In the genomic region with DNA sequence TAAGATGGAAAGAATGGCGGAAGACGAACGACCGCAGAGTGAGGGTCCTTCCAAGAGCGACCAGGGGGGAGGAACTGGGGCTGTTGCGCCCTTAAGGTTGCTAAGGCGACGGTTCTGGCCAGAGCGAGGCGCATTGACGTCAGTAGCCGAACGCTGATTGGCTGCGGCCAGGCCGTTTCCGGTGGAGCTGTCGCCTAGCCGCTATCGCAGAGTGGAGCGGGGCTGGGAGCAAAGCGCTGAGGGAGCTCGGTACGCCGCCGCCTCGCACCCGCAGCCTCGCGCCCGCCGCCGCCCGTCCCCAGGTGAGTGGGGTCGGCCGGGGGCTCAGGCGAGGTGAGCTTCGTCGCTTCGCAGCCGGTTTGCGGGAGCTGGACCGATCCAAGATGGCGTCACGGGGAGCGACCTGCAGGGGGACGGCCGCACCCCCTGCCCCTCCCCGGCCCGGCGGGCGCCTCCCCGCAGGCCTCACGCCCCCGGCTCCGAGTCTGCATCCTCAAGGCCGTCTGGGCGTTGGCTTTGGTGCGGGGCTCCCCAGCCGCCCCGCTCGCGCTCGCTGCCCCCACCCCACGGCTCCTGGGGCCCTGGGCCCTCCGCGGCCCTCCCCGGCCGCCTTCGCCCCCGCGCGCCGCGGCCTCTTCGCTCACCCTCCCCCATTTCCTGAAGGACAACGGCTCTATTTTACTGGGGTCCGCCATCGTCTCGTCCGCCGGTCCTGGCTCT, we compare ENCODE assay signal across 8 cellular contexts. TPM values are rescaled to one million over a fixed set of nuclear protein-coding genes. Genes with fewer than 3 reads are reported as not detected.
A peak's percentile ranks its signal among the peaks of the same experiment; 100 is the strongest.
DNase-seq lines count a peak whose midpoint lies in the region; ATAC-seq, FAIRE-seq and TF ChIP-seq lines count a peak whose summit lies in the region.

A gene (plus strand): TSS at position 184 of the 720 bp plus-strand sequence. CDS start 2,970 bp downstream, outside the sequence.

- no TSS peak for BruUV-seq in HepG2 (replicated peaks; lab: Mats Ljungman, UMichigan)

- peaks cover 51% of the 10 kb centered on the region for H3K79me2 ChIP-seq in HepG2 (ENCODE audit: insufficient read depth, low read length)

- TF ChIP-seq EP300 in HepG2 (IDR thresholded peaks at IDR 0.05; ENCODE audit: low read depth in 2 of 2, low read length in 2 of 2) = 0 out of 4 replicates have a peak, but pooled peaks of 1 of the 2 experiments have one; percentile 19
- no peak for TF ChIP-seq EP300 in HepG2 (CRISPR knock-in tag; IDR thresholded peaks at IDR 0.05; ENCODE audit: borderline replicate concordance)

- H3K4me1 Mint-ChIP-seq in CD4-positive, alpha-beta T cell (ENCODE audit: low read depth) = peaks cover 50% of the 10 kb centered on the region
- peaks cover 46% of the 10 kb centered on the region for H3K4me1 Mint-ChIP-seq in activated CD4-positive, alpha-beta memory T cell treated with anti-CD3 and anti-CD28 coated beads for 36 hours (ENCODE audit: low read depth)

- in situ Hi-C loops in HepG2 (cut with HindIII; ENCODE audit: extremely low pct_ligation_motif_present, low pct_unique_long_range_greater_than_20kb) = no loop called here

- no peak for TF ChIP-seq CTCF in CD4-positive, alpha-beta T cell (IDR thresholded peaks at IDR 0.05)
- peak; percentile 4; the same call in 1 of the 2 replicates for TF ChIP-seq CTCF in HepG2 (CRISPR knock-in tag; IDR thresholded peaks at IDR 0.05)

- no peak for FAIRE-seq in HepG2 (lab: Jason Lieb, UNC)

- H3K9me3 Mint-ChIP-seq in CD4-positive, alpha-beta T cell = no peaks in the 10 kb centered on the region
- H3K9me3 Mint-ChIP-seq in activated CD4-positive, alpha-beta memory T cell treated with anti-CD3 and anti-CD28 coated beads for 36 hours = no peaks in the 10 kb centered on the region

- no peaks in the 10 kb centered on the region for H3K27me3 Mint-ChIP-seq in CD4-positive, alpha-beta T cell
- H3K27me3 Mint-ChIP-seq in activated CD4-positive, alpha-beta memory T cell treated with anti-CD3 and anti-CD28 coated beads for 36 hours = no peaks in the 10 kb centered on the region

- POLR2A ChIA-PET in CD4-positive, alpha-beta T cell (lab: Charles Lee) = interaction anchor here (0.6 to 3.4 kb wide), 10 partner anchors 12 to 1153 kb away, joined by 3 to 23 read pairs (median 4); a partner anchor contains a TSS
- POLR2A ChIA-PET in activated CD4-positive, alpha-beta memory T cell treated with anti-CD3 and anti-CD28 coated beads for 36 hours (lab: Charles Lee) = interaction anchor here (0.6 to 1.6 kb wide), 3 partner anchors 11 to 477 kb away, joined by 3 to 4 read pairs (median 3); a partner anchor contains a TSS
- POLR2A ChIA-PET in HepG2 (lab: Yijun Ruan, JAX) = interaction anchor here (0.7 to 4.3 kb wide), 19 partner anchors 11 to 493 kb away, joined by 3 to 25 read pairs (median 6); a partner anchor contains a TSS

- peak within 1 kb of the TSS; percentile 15 for H2AFZ ChIP-seq in HepG2 (ENCODE audit: low read length)

- peak within 1 kb of the TSS; percentile 94 for H3K9ac ChIP-seq in HepG2 (ENCODE audit: insufficient read depth, low read depth, low read length)

- CTCF ChIA-PET in CD4-positive, alpha-beta T cell (lab: Charles Lee) = interaction anchor here (0.6 kb wide), 1 partner anchor 265 kb away, joined by 3 read pairs; no protein-coding TSS in a partner anchor
- CTCF ChIA-PET in activated CD4-positive, alpha-beta memory T cell treated with anti-CD3 and anti-CD28 coated beads for 36 hours (lab: Charles Lee) = no interaction called here
- CTCF ChIA-PET in HepG2 (lab: Yijun Ruan, JAX; ENCODE audit: low intra/inter-chr PET ratio, low total read pairs) = no interaction called here

- H3K4me2 ChIP-seq in HepG2 (ENCODE audit: low read depth, low read length) = peak within 1 kb of the TSS; percentile 86

- peak within 1 kb of the TSS; percentile 100 for H3K4me3 Mint-ChIP-seq in CD4-positive, alpha-beta T cell
- peak within 1 kb of the TSS; percentile 98 for H3K4me3 Mint-ChIP-seq in activated CD4-positive, alpha-beta memory T cell treated with anti-CD3 and anti-CD28 coated beads for 36 hours

- peak within 1 kb of the TSS; percentile 99 for H3K27ac Mint-ChIP-seq in CD4-positive, alpha-beta T cell
- H3K27ac Mint-ChIP-seq in activated CD4-positive, alpha-beta memory T cell treated with anti-CD3 and anti-CD28 coated beads for 36 hours = peak within 1 kb of the TSS; percentile 98

- peaks cover 75% of the 10 kb centered on the region for H3K4me1 ChIP-seq in HepG2 (ENCODE audit: insufficient read depth, low read length)

- TF ChIP-seq RAD21 in HepG2 (CRISPR knock-in tag; IDR thresholded peaks at IDR 0.05) = peak; percentile 61; the same call in 1 of the 2 replicates

- 2% methylated on average over 61 of the region's 81 CpGs for WGBS in HepG2 (ENCODE audit: low lambda C conversion rate)

- peak; percentile 82 to 86 for TF ChIP-seq POLR2A in HepG2 (IDR thresholded peaks at IDR 0.05; ENCODE audit: insufficient read depth in 1 of 2, low read depth in 2 of 2, low read length in 2 of 2)

- no peaks in the 10 kb centered on the region for H3K27me3 ChIP-seq in CD4-positive, alpha-beta T cell (ENCODE audit: control insufficient read depth, insufficient read depth, low read length)
- no peaks in the 10 kb centered on the region; a peak in 1 of 5 replicates for H3K27me3 ChIP-seq in HepG2 (ENCODE audit: control insufficient read depth in 1 of 2, insufficient read depth in 2 of 2, low read length in 2 of 2)

- H3K36me3 ChIP-seq in HepG2 (replicated peaks in 1 of 2; ENCODE audit: control insufficient read depth in 1 of 2, insufficient read depth in 2 of 2, low read length in 2 of 2) = peaks cover 7 to 19% of the 10 kb centered on the region in 2 experiments

- peak; percentile 82 for ATAC-seq in CD4-positive, alpha-beta T cell (ENCODE audit: poor library complexity)
- peak; percentile 92 for ATAC-seq in GM19455 (IDR thresholded peaks at IDR 0.05; ENCODE audit: unreplicated experiment)
- peak; percentile 88 for ATAC-seq in HepG2

- peak within 1 kb of the TSS; percentile 98 for H3K27ac ChIP-seq in CD4-positive, alpha-beta T cell (ENCODE audit: low read depth, low read length)
- peak within 1 kb of the TSS; percentile 91 for H3K27ac ChIP-seq in HepG2 (ENCODE audit: extremely low read length, insufficient read depth, low read length)

- H4K20me1 ChIP-seq in HepG2 (ENCODE audit: insufficient read depth, low read length) = peaks cover 30% of the 10 kb centered on the region

- H3K36me3 Mint-ChIP-seq in CD4-positive, alpha-beta T cell (ENCODE audit: low read depth) = peaks cover 43% of the 10 kb centered on the region
- H3K36me3 Mint-ChIP-seq in activated CD4-positive, alpha-beta memory T cell treated with anti-CD3 and anti-CD28 coated beads for 36 hours = peaks cover 30% of the 10 kb centered on the region

- peak within 1 kb of the TSS; percentile 91 to 95 (median 91) for H3K4me3 ChIP-seq in HepG2 (replicated peaks in 1 of 3; ENCODE audit: insufficient read depth in 1 of 3, low read depth in 2 of 3, low read length in 3 of 3)

- H3K9me3 ChIP-seq in CD4-positive, alpha-beta T cell (ENCODE audit: control insufficient read depth, low read length) = no peaks in the 10 kb centered on the region
- H3K9me3 ChIP-seq in HepG2 (ENCODE audit: low read length) = no peaks in the 10 kb centered on the region

- intact Hi-C loops in CD4-positive, alpha-beta T cell (cut with DNase I, micrococcal nuclease) = loop anchor here (2.0 to 5.0 kb wide), 3 partner anchors 16 to 795 kb away; a partner anchor contains a TSS
- intact Hi-C loops in activated CD4-positive, alpha-beta memory T cell treated with anti-CD3 and anti-CD28 coated beads for 36 hours (cut with micrococcal nuclease) = loop anchor here (2.0 to 5.0 kb wide), 4 partner anchors 26 to 815 kb away; a partner anchor contains a TSS
- intact Hi-C loops in HepG2 (cut with micrococcal nuclease; ENCODE audit: unreplicated experiment) = loop anchor here (2.0 kb wide), 2 partner anchors 38 to 88 kb away; a partner anchor contains a TSS

- peak; percentile 83 to 91 (median 88) for DNase-seq in CD4-positive, alpha-beta T cell
- peak; percentile 91 for DNase-seq in HK-2 (ENCODE audit: unreplicated experiment)
- peak; percentile 71 for DNase-seq in NCI-H82 treated with DMSO at 0.1 percent for 48 hours (lab: John Stamatoyannopoulos, UW; ENCODE audit: unreplicated experiment)
- DNase-seq in activated CD4-positive, alpha-beta memory T cell treated with anti-CD3 and anti-CD28 coated beads for 36 hours = peak; percentile 95
- peak; percentile 91 to 95 for DNase-seq in dermis microvascular lymphatic vessel endothelial cell (ENCODE audit: low read depth in 2 of 2)
- DNase-seq in HepG2 (ENCODE audit: low spot score) = peak; percentile 92
- DNase-seq in stimulated activated CD4-positive, alpha-beta T cell treated with anti-CD3 and anti-CD28 coated beads, Interleukin-2, amount 100 ng/mL, for 48 hours = peak; percentile 80 to 82

TF ChIP-seq in HepG2, 621 proteins besides CTCF, POLR2A, EP300 and RAD21 (continues in another document):
- no peak for TF ChIP-seq ATF1 (CRISPR knock-in tag; IDR thresholded peaks at IDR 0.05)
- TF ChIP-seq ZNF224 (CRISPR knock-in tag; IDR thresholded peaks at IDR 0.05) = no peak
- TF ChIP-seq HOXA5 (CRISPR knock-in tag; IDR thresholded peaks at IDR 0.05) = no peak

RNA-seq across cellular contexts. Expression of the gene that starts here (rescaled TPM):
- 10 to 100 TPM; 88.8 to 89.1 TPM for total RNA-seq in CD4-positive, alpha-beta T cell
- 100 to 1,000 TPM; 221 to 229 TPM for total RNA-seq in activated CD4-positive, alpha-beta memory T cell treated with anti-CD3 and anti-CD28 coated beads for 36 hours
- total RNA-seq in dermis microvascular lymphatic vessel endothelial cell (272 and 418 TPM in 2 replicates), HepG2 (2016; rRNA removed; fragmentation: Illumina TruSeq; extraction: Trizol) (266 and 335 TPM in 2 replicates)
- total RNA-seq in HepG2 (2016; cell fraction: cytosol; rRNA removed; fragmentation: Illumina TruSeq; extraction: Trizol; ENCODE audit: low read depth) = 24.5 and 25.0 TPM in 2 replicates
- 274 and 331 TPM in 2 replicates for total RNA-seq in HepG2 (2016; cell fraction: insoluble cytoplasmic fraction; rRNA removed; fragmentation: Illumina TruSeq; extraction: Trizol)
- total RNA-seq in HepG2 (2016; cell fraction: membrane; rRNA removed; fragmentation: Illumina TruSeq; extraction: Trizol) = 50.4 and 51.0 TPM in 2 replicates
- 144 and 151 TPM in 2 replicates for total RNA-seq in HepG2 (2016; cell fraction: nucleus; rRNA removed; fragmentation: Illumina TruSeq; extraction: Trizol)
- 250 and 265 TPM in 2 replicates for polyA plus RNA-seq in HepG2 (2011; rRNA removed)
- 227 and 241 TPM in 2 replicates for polyA plus RNA-seq in HepG2 (2011; cell fraction: cytosol; rRNA removed)
- polyA plus RNA-seq in HepG2 (2011; cell fraction: nucleus; rRNA removed) = 192 and 209 TPM in 2 replicates
- polyA plus RNA-seq in HepG2 (2012) = 200 and 223 TPM in 2 replicates
- 19.1 and 23.5 TPM in 2 replicates for polyA plus RNA-seq in HepG2 (2016; cell fraction: cytosol; fragmentation: Illumina TruSeq; extraction: Trizol; ENCODE audit: low read depth)
- 302 and 333 TPM in 2 replicates for polyA plus RNA-seq in HepG2 (2016; cell fraction: insoluble cytoplasmic fraction; fragmentation: Illumina TruSeq; extraction: Trizol; ENCODE audit: low read depth)
- 32.1 and 33.4 TPM in 2 replicates for polyA plus RNA-seq in HepG2 (2016; cell fraction: membrane; fragmentation: Illumina TruSeq; extraction: Trizol; ENCODE audit: low read depth)
- polyA plus RNA-seq in HepG2 (2016; cell fraction: nucleus; fragmentation: Illumina TruSeq; extraction: Trizol; ENCODE audit: insufficient read depth, low read depth) = 152 and 173 TPM in 2 replicates
- 250 and 886 TPM in 2 replicates for polyA minus RNA-seq in HepG2 (2011; rRNA and poly(A)+ RNA removed; ENCODE audit: low replicate concordance)
- polyA minus RNA-seq in HepG2 (2011; cell fraction: cytosol; rRNA and poly(A)+ RNA removed) = 449 and 493 TPM in 2 replicates
- 609 and 625 TPM in 2 replicates for polyA minus RNA-seq in HepG2 (2011; cell fraction: nucleus; rRNA and poly(A)+ RNA removed)

Comparison
In these comparisons a context has a peak if more than half of its experiments do, and no peak if none do; other contexts are left out.
1. Peak in every context shown above with its lines: DNase-seq, ATAC-seq, H3K4me3 ChIP-seq and H3K27ac ChIP-seq.